Comparison of ENCODE assay signal across 1 cellular context in the genomic region with DNA sequence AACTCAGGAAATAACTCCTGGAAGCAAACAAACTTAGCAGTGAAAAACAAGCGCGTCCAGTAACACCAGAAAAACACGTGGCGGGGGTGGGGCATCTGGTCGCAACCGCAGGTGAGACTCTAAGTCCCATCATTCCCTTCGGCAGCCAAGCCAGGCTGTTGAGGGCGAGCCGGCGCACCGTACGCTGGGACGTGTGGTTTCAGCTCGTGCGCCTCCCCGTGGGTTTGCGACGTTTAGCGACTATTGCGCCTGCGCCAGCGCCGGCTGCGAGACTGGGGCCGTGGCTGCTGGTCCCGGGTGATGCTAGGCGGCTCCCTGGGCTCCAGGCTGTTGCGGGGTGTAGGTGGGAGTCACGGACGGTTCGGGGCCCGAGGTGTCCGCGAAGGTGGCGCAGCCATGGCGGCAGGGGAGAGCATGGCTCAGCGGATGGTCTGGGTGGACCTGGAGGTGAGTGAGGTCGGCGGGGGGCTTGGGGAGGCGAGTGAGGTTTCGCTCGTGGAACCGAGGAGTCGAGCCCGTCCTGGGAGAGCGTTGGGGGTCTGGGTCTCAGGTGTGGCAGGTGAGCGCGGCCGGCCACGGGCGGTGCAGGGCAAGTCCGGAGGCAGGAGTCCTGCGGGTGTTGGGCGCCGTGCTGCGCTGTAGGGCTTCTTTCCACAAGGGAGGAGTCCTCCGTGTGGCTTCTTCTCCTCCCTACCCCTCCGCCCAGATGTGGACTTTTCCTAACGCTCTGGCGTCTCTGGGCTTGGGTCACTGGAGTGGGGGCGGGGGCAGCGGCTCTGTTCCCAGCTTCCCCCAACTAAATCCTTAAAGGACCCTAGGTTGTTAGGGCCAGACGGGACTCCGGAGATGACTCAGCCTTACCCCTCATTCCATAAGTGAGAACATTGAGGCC.
TF ChIP-seq lines count a peak whose summit lies in the region.

A gene (plus strand): TSS at position 239 of the 892 bp plus-strand sequence. CDS start 62 bp downstream, at position 301.

TF ChIP-seq in HepG2, 621 proteins besides CTCF, POLR2A, EP300 and RAD21 (continued from another document and continues in another):
- TF ChIP-seq ETV5 (CRISPR knock-in tag; IDR thresholded peaks at IDR 0.05; ENCODE audit: borderline replicate concordance) (peak; percentile 50; the same call in 1 of the 2 replicates), ZNF430 (CRISPR knock-in tag; IDR thresholded peaks at IDR 0.05) (peak; percentile 51; the same call in 1 of the 2 replicates), NFYC (CRISPR knock-in tag; IDR thresholded peaks at IDR 0.05) (peak; percentile 41; the same call in 1 of the 2 replicates), BRD4 (CRISPR knock-in tag; IDR thresholded peaks at IDR 0.05) (0 out of 2 replicates have a peak, but pooled peaks have one; percentile 20), MEIS1 (CRISPR knock-in tag; IDR thresholded peaks at IDR 0.05; ENCODE audit: borderline replicate concordance) (0 out of 2 replicates have a peak, but pooled peaks have one; percentile 40), ZFP36L1 (CRISPR knock-in tag; IDR thresholded peaks at IDR 0.05) (no peak), PCBP1 (IDR thresholded peaks at IDR 0.05; ENCODE audit: borderline replicate concordance, low read depth, low read length) (no peak), TAF1 (CRISPR knock-in tag; IDR thresholded peaks at IDR 0.05) (peak; percentile 72), ZBTB3 (CRISPR knock-in tag; IDR thresholded peaks at IDR 0.05; ENCODE audit: borderline replicate concordance, low read depth) (no peak), THYN1 (CRISPR knock-in tag; IDR thresholded peaks at IDR 0.05; ENCODE audit: borderline replicate concordance, low read depth) (no peak), ZNF205 (CRISPR knock-in tag; IDR thresholded peaks at IDR 0.05) (no peak), SMAD3 (CRISPR knock-in tag; IDR thresholded peaks at IDR 0.05) (peak; percentile 17; the same call in 1 of the 2 replicates), DPF2 (CRISPR knock-in tag; IDR thresholded peaks at IDR 0.05; ENCODE audit: borderline replicate concordance, low read depth) (no peak), ZSCAN21 (CRISPR knock-in tag; IDR thresholded peaks at IDR 0.05; ENCODE audit: borderline replicate concordance) (peak; percentile 90; the same call in 1 of the 2 replicates), MAZ (IDR thresholded peaks at IDR 0.05; ENCODE audit: borderline replicate concordance, low read depth, low read length) (no peak), MAZ (CRISPR knock-in tag; IDR thresholded peaks at IDR 0.05; ENCODE audit: low read depth) (peak; percentile 76), ZNF614 (CRISPR knock-in tag; IDR thresholded peaks at IDR 0.05; ENCODE audit: borderline replicate concordance) (no peak), ZNF709 (CRISPR knock-in tag; IDR thresholded peaks at IDR 0.05) (peak; percentile 77; the same call in 1 of the 2 replicates), YEATS2 (CRISPR knock-in tag; IDR thresholded peaks at IDR 0.05; ENCODE audit: borderline replicate concordance) (no peak; the same call in 1 of the 2 replicates), ZFP36 (IDR thresholded peaks at IDR 0.05; ENCODE audit: borderline replicate concordance, low read depth, low read length, partially characterized antibody) (no peak), LCORL (IDR thresholded peaks at IDR 0.05) (no peak), LCORL (CRISPR knock-in tag; IDR thresholded peaks at IDR 0.05) (peak; percentile 43; the same call in 1 of the 2 replicates), TGIF2 (CRISPR knock-in tag; IDR thresholded peaks at IDR 0.05) (peak; percentile 62), ZNF143 (CRISPR knock-in tag; IDR thresholded peaks at IDR 0.05) (peak; percentile 99)
- TF ChIP-seq, protein P1, sequence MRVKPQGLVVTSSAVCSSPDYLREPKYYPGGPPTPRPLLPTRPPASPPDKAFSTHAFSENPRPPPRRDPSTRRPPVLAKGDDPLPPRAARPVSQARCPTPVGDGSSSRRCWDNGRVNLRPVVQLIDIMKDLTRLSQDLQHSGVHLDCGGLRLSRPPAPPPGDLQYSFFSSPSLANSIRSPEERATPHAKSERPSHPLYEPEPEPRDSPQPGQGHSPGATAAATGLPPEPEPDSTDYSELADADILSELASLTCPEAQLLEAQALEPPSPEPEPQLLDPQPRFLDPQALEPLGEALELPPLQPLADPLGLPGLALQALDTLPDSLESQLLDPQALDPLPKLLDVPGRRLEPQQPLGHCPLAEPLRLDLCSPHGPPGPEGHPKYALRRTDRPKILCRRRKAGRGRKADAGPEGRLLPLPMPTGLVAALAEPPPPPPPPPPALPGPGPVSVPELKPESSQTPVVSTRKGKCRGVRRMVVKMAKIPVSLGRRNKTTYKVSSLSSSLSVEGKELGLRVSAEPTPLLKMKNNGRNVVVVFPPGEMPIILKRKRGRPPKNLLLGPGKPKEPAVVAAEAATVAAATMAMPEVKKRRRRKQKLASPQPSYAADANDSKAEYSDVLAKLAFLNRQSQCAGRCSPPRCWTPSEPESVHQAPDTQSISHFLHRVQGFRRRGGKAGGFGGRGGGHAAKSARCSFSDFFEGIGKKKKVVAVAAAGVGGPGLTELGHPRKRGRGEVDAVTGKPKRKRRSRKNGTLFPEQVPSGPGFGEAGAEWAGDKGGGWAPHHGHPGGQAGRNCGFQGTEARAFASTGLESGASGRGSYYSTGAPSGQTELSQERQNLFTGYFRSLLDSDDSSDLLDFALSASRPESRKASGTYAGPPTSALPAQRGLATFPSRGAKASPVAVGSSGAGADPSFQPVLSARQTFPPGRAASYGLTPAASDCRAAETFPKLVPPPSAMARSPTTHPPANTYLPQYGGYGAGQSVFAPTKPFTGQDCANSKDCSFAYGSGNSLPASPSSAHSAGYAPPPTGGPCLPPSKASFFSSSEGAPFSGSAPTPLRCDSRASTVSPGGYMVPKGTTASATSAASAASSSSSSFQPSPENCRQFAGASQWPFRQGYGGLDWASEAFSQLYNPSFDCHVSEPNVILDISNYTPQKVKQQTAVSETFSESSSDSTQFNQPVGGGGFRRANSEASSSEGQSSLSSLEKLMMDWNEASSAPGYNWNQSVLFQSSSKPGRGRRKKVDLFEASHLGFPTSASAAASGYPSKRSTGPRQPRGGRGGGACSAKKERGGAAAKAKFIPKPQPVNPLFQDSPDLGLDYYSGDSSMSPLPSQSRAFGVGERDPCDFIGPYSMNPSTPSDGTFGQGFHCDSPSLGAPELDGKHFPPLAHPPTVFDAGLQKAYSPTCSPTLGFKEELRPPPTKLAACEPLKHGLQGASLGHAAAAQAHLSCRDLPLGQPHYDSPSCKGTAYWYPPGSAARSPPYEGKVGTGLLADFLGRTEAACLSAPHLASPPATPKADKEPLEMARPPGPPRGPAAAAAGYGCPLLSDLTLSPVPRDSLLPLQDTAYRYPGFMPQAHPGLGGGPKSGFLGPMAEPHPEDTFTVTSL (CRISPR knock-in tag; IDR thresholded peaks at IDR 0.05; ENCODE audit: borderline replicate concordance): no peak
- TF ChIP-seq, protein P2, sequence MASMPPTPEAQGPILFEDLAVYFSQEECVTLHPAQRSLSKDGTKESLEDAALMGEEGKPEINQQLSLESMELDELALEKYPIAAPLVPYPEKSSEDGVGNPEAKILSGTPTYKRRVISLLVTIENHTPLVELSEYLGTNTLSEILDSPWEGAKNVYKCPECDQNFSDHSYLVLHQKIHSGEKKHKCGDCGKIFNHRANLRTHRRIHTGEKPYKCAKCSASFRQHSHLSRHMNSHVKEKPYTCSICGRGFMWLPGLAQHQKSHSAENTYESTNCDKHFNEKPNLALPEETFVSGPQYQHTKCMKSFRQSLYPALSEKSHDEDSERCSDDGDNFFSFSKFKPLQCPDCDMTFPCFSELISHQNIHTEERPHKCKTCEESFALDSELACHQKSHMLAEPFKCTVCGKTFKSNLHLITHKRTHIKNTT (CRISPR knock-in tag; IDR thresholded peaks at IDR 0.05): peak; percentile 92; the same call in 1 of the 2 replicates
- TF ChIP-seq, protein P3, sequence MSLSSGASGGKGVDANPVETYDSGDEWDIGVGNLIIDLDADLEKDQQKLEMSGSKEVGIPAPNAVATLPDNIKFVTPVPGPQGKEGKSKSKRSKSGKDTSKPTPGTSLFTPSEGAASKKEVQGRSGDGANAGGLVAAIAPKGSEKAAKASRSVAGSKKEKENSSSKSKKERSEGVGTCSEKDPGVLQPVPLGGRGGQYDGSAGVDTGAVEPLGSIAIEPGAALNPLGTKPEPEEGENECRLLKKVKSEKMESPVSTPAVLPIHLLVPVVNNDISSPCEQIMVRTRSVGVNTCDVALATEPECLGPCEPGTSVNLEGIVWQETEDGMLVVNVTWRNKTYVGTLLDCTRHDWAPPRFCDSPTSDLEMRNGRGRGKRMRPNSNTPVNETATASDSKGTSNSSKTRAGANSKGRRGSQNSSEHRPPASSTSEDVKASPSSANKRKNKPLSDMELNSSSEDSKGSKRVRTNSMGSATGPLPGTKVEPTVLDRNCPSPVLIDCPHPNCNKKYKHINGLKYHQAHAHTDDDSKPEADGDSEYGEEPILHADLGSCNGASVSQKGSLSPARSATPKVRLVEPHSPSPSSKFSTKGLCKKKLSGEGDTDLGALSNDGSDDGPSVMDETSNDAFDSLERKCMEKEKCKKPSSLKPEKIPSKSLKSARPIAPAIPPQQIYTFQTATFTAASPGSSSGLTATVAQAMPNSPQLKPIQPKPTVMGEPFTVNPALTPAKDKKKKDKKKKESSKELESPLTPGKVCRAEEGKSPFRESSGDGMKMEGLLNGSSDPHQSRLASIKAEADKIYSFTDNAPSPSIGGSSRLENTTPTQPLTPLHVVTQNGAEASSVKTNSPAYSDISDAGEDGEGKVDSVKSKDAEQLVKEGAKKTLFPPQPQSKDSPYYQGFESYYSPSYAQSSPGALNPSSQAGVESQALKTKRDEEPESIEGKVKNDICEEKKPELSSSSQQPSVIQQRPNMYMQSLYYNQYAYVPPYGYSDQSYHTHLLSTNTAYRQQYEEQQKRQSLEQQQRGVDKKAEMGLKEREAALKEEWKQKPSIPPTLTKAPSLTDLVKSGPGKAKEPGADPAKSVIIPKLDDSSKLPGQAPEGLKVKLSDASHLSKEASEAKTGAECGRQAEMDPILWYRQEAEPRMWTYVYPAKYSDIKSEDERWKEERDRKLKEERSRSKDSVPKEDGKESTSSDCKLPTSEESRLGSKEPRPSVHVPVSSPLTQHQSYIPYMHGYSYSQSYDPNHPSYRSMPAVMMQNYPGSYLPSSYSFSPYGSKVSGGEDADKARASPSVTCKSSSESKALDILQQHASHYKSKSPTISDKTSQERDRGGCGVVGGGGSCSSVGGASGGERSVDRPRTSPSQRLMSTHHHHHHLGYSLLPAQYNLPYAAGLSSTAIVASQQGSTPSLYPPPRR (CRISPR knock-in tag; IDR thresholded peaks at IDR 0.05; ENCODE audit: borderline replicate concordance): 0 out of 2 replicates have a peak, but pooled peaks have one; percentile 21
- TF ChIP-seq, protein P4, sequence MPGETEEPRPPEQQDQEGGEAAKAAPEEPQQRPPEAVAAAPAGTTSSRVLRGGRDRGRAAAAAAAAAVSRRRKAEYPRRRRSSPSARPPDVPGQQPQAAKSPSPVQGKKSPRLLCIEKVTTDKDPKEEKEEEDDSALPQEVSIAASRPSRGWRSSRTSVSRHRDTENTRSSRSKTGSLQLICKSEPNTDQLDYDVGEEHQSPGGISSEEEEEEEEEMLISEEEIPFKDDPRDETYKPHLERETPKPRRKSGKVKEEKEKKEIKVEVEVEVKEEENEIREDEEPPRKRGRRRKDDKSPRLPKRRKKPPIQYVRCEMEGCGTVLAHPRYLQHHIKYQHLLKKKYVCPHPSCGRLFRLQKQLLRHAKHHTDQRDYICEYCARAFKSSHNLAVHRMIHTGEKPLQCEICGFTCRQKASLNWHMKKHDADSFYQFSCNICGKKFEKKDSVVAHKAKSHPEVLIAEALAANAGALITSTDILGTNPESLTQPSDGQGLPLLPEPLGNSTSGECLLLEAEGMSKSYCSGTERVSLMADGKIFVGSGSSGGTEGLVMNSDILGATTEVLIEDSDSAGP (CRISPR knock-in tag; IDR thresholded peaks at IDR 0.05; ENCODE audit: borderline replicate concordance): peak; percentile 94
- TF ChIP-seq, protein P5, sequence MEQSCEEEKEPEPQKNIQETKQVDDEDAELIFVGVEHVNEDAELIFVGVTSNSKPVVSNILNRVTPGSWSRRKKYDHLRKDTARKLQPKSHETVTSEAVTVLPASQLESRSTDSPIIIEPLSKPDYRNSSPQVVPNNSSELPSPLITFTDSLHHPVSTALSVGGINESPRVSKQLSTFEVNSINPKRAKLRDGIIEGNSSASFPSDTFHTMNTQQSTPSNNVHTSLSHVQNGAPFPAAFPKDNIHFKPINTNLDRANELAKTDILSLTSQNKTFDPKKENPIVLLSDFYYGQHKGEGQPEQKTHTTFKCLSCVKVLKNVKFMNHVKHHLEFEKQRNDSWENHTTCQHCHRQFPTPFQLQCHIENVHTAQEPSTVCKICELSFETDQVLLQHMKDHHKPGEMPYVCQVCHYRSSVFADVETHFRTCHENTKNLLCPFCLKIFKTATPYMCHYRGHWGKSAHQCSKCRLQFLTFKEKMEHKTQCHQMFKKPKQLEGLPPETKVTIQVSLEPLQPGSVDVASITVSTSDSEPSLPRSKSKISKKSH (CRISPR knock-in tag; IDR thresholded peaks at IDR 0.05; ENCODE audit: borderline replicate concordance): peak; percentile 68; the same call in 1 of the 2 replicates
- TF ChIP-seq, protein P6, sequence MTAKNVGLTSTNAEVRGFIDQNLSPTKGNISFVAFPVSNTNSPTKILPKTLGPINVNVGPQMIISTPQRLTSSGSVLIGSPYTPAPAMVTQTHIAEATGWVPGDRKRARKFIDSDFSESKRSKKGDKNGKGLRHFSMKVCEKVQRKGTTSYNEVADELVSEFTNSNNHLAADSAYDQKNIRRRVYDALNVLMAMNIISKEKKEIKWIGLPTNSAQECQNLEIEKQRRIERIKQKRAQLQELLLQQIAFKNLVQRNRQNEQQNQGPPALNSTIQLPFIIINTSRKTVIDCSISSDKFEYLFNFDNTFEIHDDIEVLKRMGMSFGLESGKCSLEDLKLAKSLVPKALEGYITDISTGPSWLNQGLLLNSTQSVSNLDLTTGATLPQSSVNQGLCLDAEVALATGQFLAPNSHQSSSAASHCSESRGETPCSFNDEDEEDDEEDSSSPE (CRISPR knock-in tag; IDR thresholded peaks at IDR 0.05): peak; percentile 64; the same call in 1 of the 2 replicates
- TF ChIP-seq, protein P7, sequence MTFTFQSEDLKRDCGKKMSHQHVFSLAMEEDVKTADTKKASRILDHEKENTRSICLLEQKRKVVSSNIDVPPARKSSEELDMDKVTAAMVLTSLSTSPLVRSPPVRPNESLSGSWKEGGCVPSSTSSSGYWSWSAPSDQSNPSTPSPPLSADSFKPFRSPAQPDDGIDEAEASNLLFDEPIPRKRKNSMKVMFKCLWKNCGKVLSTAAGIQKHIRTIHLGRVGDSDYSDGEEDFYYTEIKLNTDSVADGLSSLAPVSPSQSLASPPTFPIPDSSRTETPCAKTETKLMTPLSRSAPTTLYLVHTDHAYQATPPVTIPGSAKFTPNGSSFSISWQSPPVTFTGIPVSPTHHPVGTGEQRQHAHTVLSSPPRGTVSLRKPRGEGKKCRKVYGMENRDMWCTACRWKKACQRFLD (CRISPR knock-in tag; IDR thresholded peaks at IDR 0.05; ENCODE audit: borderline replicate concordance): 0 out of 2 replicates have a peak, but pooled peaks have one; percentile 43
